16 cellular contexts compared by ENCODE assay signal in genomic region chr14:65565948-65566347, GRCh38.
DNase-seq lines count a peak whose midpoint lies in the region; ATAC-seq, FAIRE-seq and TF ChIP-seq lines count a peak whose summit lies in the region.
"Had no signal": no experiment of that assay in that cellular context is flagged by ENCODE, and none has a peak within 500 bp of the region (broad histone marks: within the 10 kb centered on the region; RNA-seq: fewer than 3 reads in every experiment).

No MANE protein-coding gene starts in this region.

- H3K4me3 Mint-ChIP-seq in T-helper 17 cell (no peak overlapping the region), endothelial cell (ENCODE audit: unreplicated experiment) (no peak overlapping the region)

- TF ChIP-seq CTCF in fibroblast of mammary gland (conservative IDR thresholded peaks at IDR 0.05; ENCODE audit: control insufficient read depth, insufficient read depth, low read depth, low read length) (no peak), endothelial cell (IDR thresholded peaks at IDR 0.05; ENCODE audit: unreplicated experiment) (no peak)

- no peaks in the 10 kb centered on the region for H3K9me3 Mint-ChIP-seq in endothelial cell (ENCODE audit: unreplicated experiment)

- H3K4me3 ChIP-seq in fibroblast of mammary gland (ENCODE audit: control insufficient read depth, low read depth, low read length), result no peak overlapping the region
- H3K4me3 ChIP-seq: lung, uterus had no signal

- TF ChIP-seq POLR2A in GM12892 (IDR thresholded peaks at IDR 0.05; ENCODE audit: low read depth, low read length), result no peak

- no peaks in the 10 kb centered on the region for H3K9me3 ChIP-seq in T-helper 17 cell (ENCODE audit: control insufficient read depth, low read length, poor library complexity, severe bottlenecking)
- H3K9me3 ChIP-seq: uterus had no signal

- H3K27me3 Mint-ChIP-seq in T-helper 17 cell (no peaks in the 10 kb centered on the region), endothelial cell (ENCODE audit: unreplicated experiment) (no peaks in the 10 kb centered on the region)

- no peak for ATAC-seq in T-helper 17 cell

- peaks cover 20% of the 10 kb centered on the region for H3K4me1 Mint-ChIP-seq in T-helper 17 cell
- no peaks in the 10 kb centered on the region for H3K4me1 Mint-ChIP-seq in endothelial cell (ENCODE audit: unreplicated experiment)

- H3K36me3 Mint-ChIP-seq in T-helper 17 cell (ENCODE audit: low read depth) (peaks cover 5% of the 10 kb centered on the region), endothelial cell (ENCODE audit: low read depth, unreplicated experiment) (peaks cover 4% of the 10 kb centered on the region)

- FAIRE-seq in GM12892 (lab: Jason Lieb, UNC), result no peak

- DNase-seq in AG08396 (ENCODE audit: low spot score) (peak; percentile 4), ELR (ENCODE audit: low read depth) (peak; percentile 18), T-helper 17 cell (no peak), fibroblast of mammary gland (ENCODE audit: low read depth) (peak; percentile 75), endothelial cell (ENCODE audit: low spot score) (no peak), GM12892 (ENCODE audit: insufficient read length) (no peak), cortex of kidney (lab: John Stamatoyannopoulos, UW) (no peak), NOMO-1 treated with DMSO at 0.1 percent for 48 hours (lab: John Stamatoyannopoulos, UW; ENCODE audit: unreplicated experiment) (no peak)
- DNase-seq: activated naive CD4-positive, alpha-beta T cell treated with anti-CD3 and anti-CD28 coated beads, Interleukin-2, amount 50 U/mL, for 16 hours; COR-L47; NCI-H1105 treated with DMSO at 0.1 percent for 48 hours; NCI-H2171 treated with DMSO at 0.1 percent for 48 hours; NCI-H82; stimulated activated CD4-positive, alpha-beta T cell treated with anti-CD3 and anti-CD28 coated beads, Interleukin-1b, Interleukin-23, amount 100 ng/mL, for 48 hours; uterus had no signal

- H3K27ac Mint-ChIP-seq in T-helper 17 cell (peak overlapping the region; percentile 61), endothelial cell (ENCODE audit: unreplicated experiment) (no peak overlapping the region)

Comparison
In these comparisons a context has a peak if more than half of its experiments do, and no peak if none do; other contexts are left out.
1. DNase-seq: peak in AG08396 (single experiment), ELR (single experiment) and fibroblast of mammary gland (single experiment); none in T-helper 17 cell (0 of 3), endothelial cell (single experiment), GM12892 (single experiment), cortex of kidney (single experiment) and NOMO-1 treated with DMSO at 0.1 percent for 48 hours (single experiment).